Comparison of ENCODE assay signal across 1 cellular context in genomic region chr1:6246497-6247295, GRCh38.
TF ChIP-seq lines count a peak whose summit lies in the region.

No MANE protein-coding gene starts in this region.

TF ChIP-seq in HEK293, 187 proteins besides CTCF, POLR2A, EP300 and RAD21 (continued from another document):
- TF ChIP-seq, protein P1, sequence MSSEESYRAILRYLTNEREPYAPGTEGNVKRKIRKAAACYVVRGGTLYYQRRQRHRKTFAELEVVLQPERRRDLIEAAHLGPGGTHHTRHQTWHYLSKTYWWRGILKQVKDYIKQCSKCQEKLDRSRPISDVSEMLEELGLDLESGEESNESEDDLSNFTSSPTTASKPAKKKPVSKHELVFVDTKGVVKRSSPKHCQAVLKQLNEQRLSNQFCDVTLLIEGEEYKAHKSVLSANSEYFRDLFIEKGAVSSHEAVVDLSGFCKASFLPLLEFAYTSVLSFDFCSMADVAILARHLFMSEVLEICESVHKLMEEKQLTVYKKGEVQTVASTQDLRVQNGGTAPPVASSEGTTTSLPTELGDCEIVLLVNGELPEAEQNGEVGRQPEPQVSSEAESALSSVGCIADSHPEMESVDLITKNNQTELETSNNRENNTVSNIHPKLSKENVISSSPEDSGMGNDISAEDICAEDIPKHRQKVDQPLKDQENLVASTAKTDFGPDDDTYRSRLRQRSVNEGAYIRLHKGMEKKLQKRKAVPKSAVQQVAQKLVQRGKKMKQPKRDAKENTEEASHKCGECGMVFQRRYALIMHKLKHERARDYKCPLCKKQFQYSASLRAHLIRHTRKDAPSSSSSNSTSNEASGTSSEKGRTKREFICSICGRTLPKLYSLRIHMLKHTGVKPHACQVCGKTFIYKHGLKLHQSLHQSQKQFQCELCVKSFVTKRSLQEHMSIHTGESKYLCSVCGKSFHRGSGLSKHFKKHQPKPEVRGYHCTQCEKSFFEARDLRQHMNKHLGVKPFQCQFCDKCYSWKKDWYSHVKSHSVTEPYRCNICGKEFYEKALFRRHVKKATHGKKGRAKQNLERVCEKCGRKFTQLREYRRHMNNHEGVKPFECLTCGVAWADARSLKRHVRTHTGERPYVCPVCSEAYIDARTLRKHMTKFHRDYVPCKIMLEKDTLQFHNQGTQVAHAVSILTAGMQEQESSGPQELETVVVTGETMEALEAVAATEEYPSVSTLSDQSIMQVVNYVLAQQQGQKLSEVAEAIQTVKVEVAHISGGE (tag by site-specific recombination; conservative IDR thresholded peaks at IDR 0.05; ENCODE audit: low read depth): no peak
- TF ChIP-seq ZNF266 (tag by site-specific recombination; IDR thresholded peaks at IDR 0.05; ENCODE audit: low read depth) (no peak), ZNF423 (tag by site-specific recombination; IDR thresholded peaks at IDR 0.05) (peak; percentile 84; the same call in 1 of the 2 replicates), ZBTB20 (tag by site-specific recombination; IDR thresholded peaks at IDR 0.05) (no peak), GLI4 (tag by site-specific recombination; IDR thresholded peaks at IDR 0.05) (no peak), ZNF211 (tag by site-specific recombination; IDR thresholded peaks at IDR 0.05; ENCODE audit: low read depth) (no peak), ZNF18 (tag by site-specific recombination; IDR thresholded peaks at IDR 0.05) (0 out of 2 replicates have a peak, but pooled peaks have one; percentile 15), ZNF529 (tag by site-specific recombination; IDR thresholded peaks at IDR 0.05; ENCODE audit: insufficient replicate concordance) (no peak), KLF8 (tag by site-specific recombination; IDR thresholded peaks at IDR 0.05) (peak; percentile 86), BCL11A (tag by site-specific recombination; IDR thresholded peaks at IDR 0.05; ENCODE audit: low read depth) (0 out of 2 replicates have a peak, but pooled peaks have one; percentile 55), ZNF37A (tag by site-specific recombination; IDR thresholded peaks at IDR 0.05) (no peak), GLI2 (tag by site-specific recombination; IDR thresholded peaks at IDR 0.05; ENCODE audit: borderline replicate concordance, low read depth) (no peak), ZNF248 (tag by site-specific recombination; IDR thresholded peaks at IDR 0.05) (no peak), ZNF2 (tag by site-specific recombination; IDR thresholded peaks at IDR 0.05) (peak; percentile 73; the same call in 1 of the 2 replicates), ZEB2 (tag by site-specific recombination; IDR thresholded peaks at IDR 0.05) (0 out of 2 replicates have a peak, but pooled peaks have one; percentile 57), ZFHX2 (tag by site-specific recombination; conservative IDR thresholded peaks at IDR 0.05) (no peak), ZNF555 (tag by site-specific recombination; conservative IDR thresholded peaks at IDR 0.05) (no peak), ZNF148 (tag by site-specific recombination; IDR thresholded peaks at IDR 0.05; ENCODE audit: borderline replicate concordance) (no peak), ZFP3 (tag by site-specific recombination; IDR thresholded peaks at IDR 0.05; ENCODE audit: low read depth) (no peak), ZNF239 (tag by site-specific recombination; IDR thresholded peaks at IDR 0.05) (no peak), ZSCAN5A (tag by site-specific recombination; IDR thresholded peaks at IDR 0.05) (no peak), ZNF433 (tag by site-specific recombination; IDR thresholded peaks at IDR 0.05; ENCODE audit: low read depth) (no peak), ZNF324 (tag by site-specific recombination; IDR thresholded peaks at IDR 0.05) (no peak), SCRT1 (tag by site-specific recombination; IDR thresholded peaks at IDR 0.05; ENCODE audit: borderline replicate concordance) (0 out of 2 replicates have a peak, but pooled peaks have one; percentile 8), ZNF670 (tag by site-specific recombination; IDR thresholded peaks at IDR 0.05; ENCODE audit: low read depth) (no peak), ZNF549 (tag by site-specific recombination; IDR thresholded peaks at IDR 0.05) (no peak), ZNF140 (tag by site-specific recombination; IDR thresholded peaks at IDR 0.05) (no peak), BCL11B (tag by site-specific recombination; IDR thresholded peaks at IDR 0.05; ENCODE audit: low read depth) (0 out of 2 replicates have a peak, but pooled peaks have one; percentile 55), ZNF837 (tag by site-specific recombination; IDR thresholded peaks at IDR 0.05) (no peak), ZNF791 (tag by site-specific recombination; IDR thresholded peaks at IDR 0.05) (no peak), TCF7L2 (IDR thresholded peaks at IDR 0.05; ENCODE audit: borderline replicate concordance, low read depth, low read length) (no peak), ZNF514 (tag by site-specific recombination; IDR thresholded peaks at IDR 0.05) (no peak), MYNN (tag by site-specific recombination; IDR thresholded peaks at IDR 0.05; ENCODE audit: borderline replicate concordance) (no peak)
- TF ChIP-seq, protein P2, sequence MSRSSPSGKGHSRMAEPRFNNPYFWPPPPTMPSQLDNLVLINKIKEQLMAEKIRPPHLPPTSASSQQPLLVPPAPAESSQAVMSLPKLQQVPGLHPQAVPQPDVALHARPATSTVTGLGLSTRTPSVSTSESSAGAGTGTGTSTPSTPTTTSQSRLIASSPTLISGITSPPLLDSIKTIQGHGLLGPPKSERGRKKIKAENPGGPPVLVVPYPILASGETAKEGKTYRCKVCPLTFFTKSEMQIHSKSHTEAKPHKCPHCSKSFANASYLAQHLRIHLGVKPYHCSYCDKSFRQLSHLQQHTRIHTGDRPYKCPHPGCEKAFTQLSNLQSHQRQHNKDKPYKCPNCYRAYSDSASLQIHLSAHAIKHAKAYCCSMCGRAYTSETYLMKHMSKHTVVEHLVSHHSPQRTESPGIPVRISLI (tag by site-specific recombination; IDR thresholded peaks at IDR 0.05): no peak
- TF ChIP-seq, protein P3, sequence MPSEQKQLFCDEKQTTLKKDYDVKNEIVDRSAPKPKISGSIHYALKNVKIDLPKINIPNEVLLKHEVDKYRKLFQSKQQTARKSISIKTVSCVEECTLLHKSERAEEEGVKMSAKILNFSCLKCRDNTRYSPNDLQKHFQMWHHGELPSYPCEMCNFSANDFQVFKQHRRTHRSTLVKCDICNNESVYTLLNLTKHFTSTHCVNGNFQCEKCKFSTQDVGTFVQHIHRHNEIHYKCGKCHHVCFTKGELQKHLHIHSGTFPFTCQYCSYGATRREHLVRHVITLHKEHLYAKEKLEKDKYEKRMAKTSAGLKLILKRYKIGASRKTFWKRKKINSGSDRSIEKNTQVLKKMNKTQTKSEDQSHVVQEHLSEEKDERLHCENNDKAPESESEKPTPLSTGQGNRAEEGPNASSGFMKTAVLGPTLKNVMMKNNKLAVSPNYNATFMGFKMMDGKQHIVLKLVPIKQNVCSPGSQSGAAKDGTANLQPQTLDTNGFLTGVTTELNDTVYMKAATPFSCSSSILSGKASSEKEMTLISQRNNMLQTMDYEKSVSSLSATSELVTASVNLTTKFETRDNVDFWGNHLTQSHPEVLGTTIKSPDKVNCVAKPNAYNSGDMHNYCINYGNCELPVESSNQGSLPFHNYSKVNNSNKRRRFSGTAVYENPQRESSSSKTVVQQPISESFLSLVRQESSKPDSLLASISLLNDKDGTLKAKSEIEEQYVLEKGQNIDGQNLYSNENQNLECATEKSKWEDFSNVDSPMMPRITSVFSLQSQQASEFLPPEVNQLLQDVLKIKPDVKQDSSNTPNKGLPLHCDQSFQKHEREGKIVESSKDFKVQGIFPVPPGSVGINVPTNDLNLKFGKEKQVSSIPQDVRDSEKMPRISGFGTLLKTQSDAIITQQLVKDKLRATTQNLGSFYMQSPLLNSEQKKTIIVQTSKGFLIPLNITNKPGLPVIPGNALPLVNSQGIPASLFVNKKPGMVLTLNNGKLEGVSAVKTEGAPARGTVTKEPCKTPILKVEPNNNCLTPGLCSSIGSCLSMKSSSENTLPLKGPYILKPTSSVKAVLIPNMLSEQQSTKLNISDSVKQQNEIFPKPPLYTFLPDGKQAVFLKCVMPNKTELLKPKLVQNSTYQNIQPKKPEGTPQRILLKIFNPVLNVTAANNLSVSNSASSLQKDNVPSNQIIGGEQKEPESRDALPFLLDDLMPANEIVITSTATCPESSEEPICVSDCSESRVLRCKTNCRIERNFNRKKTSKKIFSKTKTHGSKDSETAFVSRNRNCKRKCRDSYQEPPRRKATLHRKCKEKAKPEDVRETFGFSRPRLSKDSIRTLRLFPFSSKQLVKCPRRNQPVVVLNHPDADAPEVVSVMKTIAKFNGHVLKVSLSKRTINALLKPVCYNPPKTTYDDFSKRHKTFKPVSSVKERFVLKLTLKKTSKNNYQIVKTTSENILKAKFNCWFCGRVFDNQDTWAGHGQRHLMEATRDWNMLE (tag by site-specific recombination; conservative IDR thresholded peaks at IDR 0.05; ENCODE audit: low read depth): no peak
- TF ChIP-seq, protein P4, sequence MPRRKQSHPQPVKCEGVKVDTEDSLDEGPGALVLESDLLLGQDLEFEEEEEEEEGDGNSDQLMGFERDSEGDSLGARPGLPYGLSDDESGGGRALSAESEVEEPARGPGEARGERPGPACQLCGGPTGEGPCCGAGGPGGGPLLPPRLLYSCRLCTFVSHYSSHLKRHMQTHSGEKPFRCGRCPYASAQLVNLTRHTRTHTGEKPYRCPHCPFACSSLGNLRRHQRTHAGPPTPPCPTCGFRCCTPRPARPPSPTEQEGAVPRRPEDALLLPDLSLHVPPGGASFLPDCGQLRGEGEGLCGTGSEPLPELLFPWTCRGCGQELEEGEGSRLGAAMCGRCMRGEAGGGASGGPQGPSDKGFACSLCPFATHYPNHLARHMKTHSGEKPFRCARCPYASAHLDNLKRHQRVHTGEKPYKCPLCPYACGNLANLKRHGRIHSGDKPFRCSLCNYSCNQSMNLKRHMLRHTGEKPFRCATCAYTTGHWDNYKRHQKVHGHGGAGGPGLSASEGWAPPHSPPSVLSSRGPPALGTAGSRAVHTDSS (tag by site-specific recombination; IDR thresholded peaks at IDR 0.05): no peak
- TF ChIP-seq, protein P5, sequence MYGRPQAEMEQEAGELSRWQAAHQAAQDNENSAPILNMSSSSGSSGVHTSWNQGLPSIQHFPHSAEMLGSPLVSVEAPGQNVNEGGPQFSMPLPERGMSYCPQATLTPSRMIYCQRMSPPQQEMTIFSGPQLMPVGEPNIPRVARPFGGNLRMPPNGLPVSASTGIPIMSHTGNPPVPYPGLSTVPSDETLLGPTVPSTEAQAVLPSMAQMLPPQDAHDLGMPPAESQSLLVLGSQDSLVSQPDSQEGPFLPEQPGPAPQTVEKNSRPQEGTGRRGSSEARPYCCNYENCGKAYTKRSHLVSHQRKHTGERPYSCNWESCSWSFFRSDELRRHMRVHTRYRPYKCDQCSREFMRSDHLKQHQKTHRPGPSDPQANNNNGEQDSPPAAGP (tag by site-specific recombination; IDR thresholded peaks at IDR 0.05): peak; percentile 80
